8 cellular contexts compared by ENCODE assay signal in genomic region chr5:124651663-124652513, GRCh38.
DNase-seq lines count a peak whose midpoint lies in the region; ATAC-seq and TF ChIP-seq lines count a peak whose summit lies in the region.

No MANE protein-coding gene starts in this region.

- no peaks in the 10 kb centered on the region for H3K36me3 Mint-ChIP-seq in activated T-helper 17 cell treated with anti-CD3 and anti-CD28 coated beads, Interleukin-2, amount 50 U/mL, for 72 hours (ENCODE audit: low read depth)
- H3K36me3 Mint-ChIP-seq in nephron (ENCODE audit: low read depth) = peaks cover 30% of the 10 kb centered on the region

- H3K4me1 ChIP-seq in aorta (ENCODE audit: control insufficient read depth in 1 of 2, insufficient read depth in 2 of 2, low read length in 2 of 2) = no peaks in the 10 kb centered on the region

- intact Hi-C loops in aorta (cut with DNase I) = loop anchor here (5.0 to 10.0 kb wide), 2 partner anchors 93 to 95 kb away; partner anchors contain the start of gene ZNF608 (in 2 of the 2)

- WGBS in aorta, 2 donors = 4 to 5% methylated on average over 52 to 54 of the region's 54 CpGs

- peaks cover 0 to 2% of the 10 kb centered on the region in 2 donors for H3K36me3 ChIP-seq in aorta (ENCODE audit: control insufficient read depth in 1 of 2, insufficient read depth in 2 of 2, low read length in 1 of 2)

- no peaks in the 10 kb centered on the region for H3K27me3 ChIP-seq in aorta (ENCODE audit: control insufficient read depth in 1 of 2, insufficient read depth in 2 of 2, low read length in 1 of 2)

- peak overlapping the region; percentile 30 for H3K4me3 Mint-ChIP-seq in activated T-helper 17 cell treated with anti-CD3 and anti-CD28 coated beads, Interleukin-2, amount 50 U/mL, for 72 hours
- H3K4me3 Mint-ChIP-seq in nephron = peak overlapping the region; percentile 74 to 82 (median 79)

- H3K9me3 ChIP-seq in aorta (ENCODE audit: control insufficient read depth, low read length) = no peaks in the 10 kb centered on the region

- peak; percentile 33 for ATAC-seq in GM18511 (IDR thresholded peaks at IDR 0.05; ENCODE audit: unreplicated experiment)
- ATAC-seq in HG03045 (IDR thresholded peaks at IDR 0.05; ENCODE audit: unreplicated experiment) = peak; percentile 61
- peak; percentile 40 for ATAC-seq in activated T-helper 17 cell treated with anti-CD3 and anti-CD28 coated beads, Interleukin-2, amount 50 U/mL, for 72 hours (replicated peaks)
- ATAC-seq in aorta (ENCODE audit: low FRiP score) = peak; percentile 91

- H3K27me3 Mint-ChIP-seq in activated T-helper 17 cell treated with anti-CD3 and anti-CD28 coated beads, Interleukin-2, amount 50 U/mL, for 72 hours = peaks cover 20% of the 10 kb centered on the region
- H3K27me3 Mint-ChIP-seq in nephron (ENCODE audit: low read depth) = no peaks in the 10 kb centered on the region

- no peak overlapping the region for H3K27ac ChIP-seq in aorta (ENCODE audit: low read depth in 1 of 2, low read length in 2 of 2)

- H3K4me3 ChIP-seq in aorta (ENCODE audit: low read length in 2 of 2) = peak overlapping the region; percentile 33 to 67

- no peaks in the 10 kb centered on the region for H3K9me3 Mint-ChIP-seq in activated T-helper 17 cell treated with anti-CD3 and anti-CD28 coated beads, Interleukin-2, amount 50 U/mL, for 72 hours
- no peaks in the 10 kb centered on the region for H3K9me3 Mint-ChIP-seq in nephron

- TF ChIP-seq CTCF in nephron (IDR thresholded peaks at IDR 0.05; ENCODE audit: unreplicated experiment in 3 of 3) = no peak

- DNase-seq in AG08396 (ENCODE audit: low spot score) = peak; percentile 90
- DNase-seq in NCI-H446 (lab: John Stamatoyannopoulos, UW) = peak; percentile 57 to 87
- DNase-seq in germinal center (ENCODE audit: low spot score) = peak; percentile 78
- peak; percentile 83 to 91 for DNase-seq in aorta

- H3K4me1 Mint-ChIP-seq in activated T-helper 17 cell treated with anti-CD3 and anti-CD28 coated beads, Interleukin-2, amount 50 U/mL, for 72 hours = peaks cover 5% of the 10 kb centered on the region
- H3K4me1 Mint-ChIP-seq in nephron = peaks cover 63% of the 10 kb centered on the region

- H3K27ac Mint-ChIP-seq in activated T-helper 17 cell treated with anti-CD3 and anti-CD28 coated beads, Interleukin-2, amount 50 U/mL, for 72 hours = no peak overlapping the region
- peak overlapping the region; percentile 65 to 95 (median 91) for H3K27ac Mint-ChIP-seq in nephron

Comparison
In these comparisons a context has a peak if more than half of its experiments do, and no peak if none do; other contexts are left out.
1. ATAC-seq: peak in every context shown above with its lines; median percentile 91 in aorta; 61 in HG03045; 40 in activated T-helper 17 cell treated with anti-CD3 and anti-CD28 coated beads, Interleukin-2, amount 50 U/mL, for 72 hours; 33 in GM18511.